In the genomic region with DNA sequence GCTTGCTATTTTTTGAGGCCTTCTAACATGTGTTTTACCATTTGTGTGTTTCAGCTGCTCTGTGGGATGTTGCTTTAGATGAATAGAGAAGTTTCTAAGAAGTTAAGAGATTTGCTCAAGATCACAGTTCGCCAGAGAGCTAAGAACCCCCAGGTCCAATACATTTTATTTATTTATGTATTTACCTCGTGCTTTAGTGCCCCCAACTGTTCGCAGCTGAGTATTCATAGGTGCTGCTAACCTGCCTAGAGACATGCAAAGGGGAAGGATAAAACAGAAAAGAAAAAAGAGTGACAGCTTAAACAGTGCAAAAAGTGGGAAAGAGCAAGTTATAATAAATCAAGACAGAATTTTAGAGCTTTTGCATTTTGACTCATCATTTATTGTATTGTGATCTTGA, we compare ENCODE assay signal across 22 cellular contexts. TPM values are rescaled to one million over a fixed set of nuclear protein-coding genes. Genes with fewer than 3 reads are reported as not detected.
DNase-seq lines count a peak whose midpoint lies in the region; ATAC-seq and TF ChIP-seq lines count a peak whose summit lies in the region.
"Had no signal": no experiment of that assay in that cellular context is flagged by ENCODE, and none has a peak within 500 bp of the region (broad histone marks: within the 10 kb centered on the region; RNA-seq: fewer than 3 reads in every experiment).

No MANE protein-coding gene starts in this region.

- H3K27ac Mint-ChIP-seq in CD4-positive, CD25-positive, alpha-beta regulatory T cell: peak overlapping the region in 2 of 3 donors; percentile 52 to 74
- H3K27ac Mint-ChIP-seq in WTC11 (peak overlapping the region; percentile 25; the same call in 1 of the 2 replicates), nephron progenitor cell (peak overlapping the region; percentile 1)
- H3K27ac Mint-ChIP-seq: activated T-helper 2 cell treated with anti-CD3 and anti-CD28 coated beads, Interferon-gamma antibody, Interleukin-2, Interleukin-4, amounts not matched to agents 10 μg/mL and 5 μg/mL and 100 μg/mL, durations not matched to agents 14 hours and 24 hours and 36 hours; CD8-positive, alpha-beta T cell had no signal

- H3K4me1 ChIP-seq in CD4-positive, CD25-positive, alpha-beta regulatory T cell (ENCODE audit: control insufficient read depth, insufficient read depth, low read length, poor library complexity, severe bottlenecking): no peaks in the 10 kb centered on the region
- H3K4me1 ChIP-seq in upper lobe of right lung: peaks cover 27% of the 10 kb centered on the region
- H3K4me1 ChIP-seq in adrenal gland (replicated peaks in 1 of 2): peaks cover 7 to 30% of the 10 kb centered on the region in 2 donors

- intact Hi-C loops in upper lobe of right lung (cut with DNase I) (no loop called here), adrenal gland (cut with DNase I) (no loop called here)

- WGBS in adrenal gland, 4 donors: 76 to 80% (median 77%) methylated on average over 3 of the region's 3 CpGs

- ATAC-seq in CD4-positive, CD25-positive, alpha-beta regulatory T cell (ENCODE audit: low read depth in 2 of 2): no peak
- no peak for ATAC-seq in WTC11
- ATAC-seq in HG03135 (IDR thresholded peaks at IDR 0.05; ENCODE audit: unreplicated experiment): no peak
- no peak for ATAC-seq in upper lobe of right lung
- ATAC-seq: body of pancreas; CD8-positive, alpha-beta T cell had no signal

- H3K4me1 Mint-ChIP-seq in CD4-positive, CD25-positive, alpha-beta regulatory T cell: peaks cover 26 to 73% (median 43%) of the 10 kb centered on the region in 4 donors
- H3K4me1 Mint-ChIP-seq in WTC11 (peaks cover 18% of the 10 kb centered on the region), nephron progenitor cell (peaks cover 12% of the 10 kb centered on the region)

- no peak for TF ChIP-seq POLR2A in adrenal gland (IDR thresholded peaks at IDR 0.05)

- no peaks in the 10 kb centered on the region for H3K36me3 ChIP-seq in CD4-positive, CD25-positive, alpha-beta regulatory T cell (ENCODE audit: control insufficient read depth, insufficient read depth, low read length)
- H3K36me3 ChIP-seq in upper lobe of right lung: no peaks in the 10 kb centered on the region
- H3K36me3 ChIP-seq in adrenal gland (replicated peaks in 1 of 2): no peaks in the 10 kb centered on the region
- H3K36me3 ChIP-seq: left lung, thyroid gland had no signal

- H3K9me3 ChIP-seq in CD4-positive, CD25-positive, alpha-beta regulatory T cell (ENCODE audit: control insufficient read depth in 2 of 2, low read length in 2 of 2): no peaks in the 10 kb centered on the region
- H3K9me3 ChIP-seq in upper lobe of right lung (no peaks in the 10 kb centered on the region), adrenal gland (replicated peaks in 1 of 3) (no peaks in the 10 kb centered on the region)
- H3K9me3 ChIP-seq: body of pancreas, left lung, thyroid gland had no signal

- H3K27me3 Mint-ChIP-seq in CD4-positive, CD25-positive, alpha-beta regulatory T cell: no peaks in the 10 kb centered on the region
- H3K27me3 Mint-ChIP-seq in WTC11 (ENCODE audit: low read depth) (no peaks in the 10 kb centered on the region), nephron progenitor cell (ENCODE audit: low read depth, poor library complexity) (no peaks in the 10 kb centered on the region)
- H3K27me3 Mint-ChIP-seq: progenitor cell of endocrine pancreas had no signal

- no peak for DNase-seq in CD4-positive, CD25-positive, alpha-beta regulatory T cell
- peak; percentile 23 for DNase-seq in GM12865 (ENCODE audit: low read depth)
- no peak for DNase-seq in WTC11 (ENCODE audit: low spot score)
- DNase-seq in nephron progenitor cell: no peak
- no peak for DNase-seq in upper lobe of right lung
- DNase-seq in SIG-M5 treated with dmso at 0.1 percent for 504 hours (lab: John Stamatoyannopoulos, UW; ENCODE audit: unreplicated experiment): no peak
- no peak for DNase-seq in adrenal gland
- DNase-seq: activated CD4-positive, alpha-beta T cell treated with anti-CD3 and anti-CD28 coated beads for 4 hours; body of pancreas; CD8-positive, alpha-beta T cell; EL; GM23248; immature natural killer cell; left lung; NCI-H1092; NCI-H2081 treated with DMSO at 0.1 percent for 48 hours; stimulated activated naive CD4-positive, alpha-beta T cell treated with Interleukin-2 at 50 U/mL for 16 hours; thyroid gland had no signal

- H3K27ac ChIP-seq in CD4-positive, CD25-positive, alpha-beta regulatory T cell (ENCODE audit: insufficient read depth, low read length, poor library complexity, severe bottlenecking): no peak overlapping the region
- H3K27ac ChIP-seq in upper lobe of right lung (no peak overlapping the region), adrenal gland (no peak overlapping the region)
- H3K27ac ChIP-seq: GM23248, skin epidermis, thyroid gland had no signal

- POLR2A ChIA-PET in WTC11 (lab: Charles Lee): interaction anchor here (0.7 to 1.0 kb wide), 2 partner anchors 10 to 31 kb away, joined by 3 read pairs; a partner anchor contains a TSS

- H3K27me3 ChIP-seq in CD4-positive, CD25-positive, alpha-beta regulatory T cell (ENCODE audit: control insufficient read depth, insufficient read depth, low read length): no peaks in the 10 kb centered on the region
- H3K27me3 ChIP-seq in upper lobe of right lung (no peaks in the 10 kb centered on the region), adrenal gland (no peaks in the 10 kb centered on the region)
- H3K27me3 ChIP-seq: body of pancreas, left lung, thyroid gland had no signal

- peaks cover 8% of the 10 kb centered on the region for H3K36me3 Mint-ChIP-seq in CD4-positive, CD25-positive, alpha-beta regulatory T cell
- H3K36me3 Mint-ChIP-seq in WTC11: peaks cover 8% of the 10 kb centered on the region
- peaks cover 38% of the 10 kb centered on the region for H3K36me3 Mint-ChIP-seq in nephron progenitor cell (ENCODE audit: low read depth)
- H3K36me3 Mint-ChIP-seq: immature natural killer cell had no signal

- CTCF ChIA-PET in WTC11 (lab: Charles Lee): interaction anchor here (0.6 to 3.0 kb wide), 6 partner anchors 12 to 92 kb away, joined by 3 to 11 read pairs (median 4); a partner anchor contains a TSS

- H3K4me3 ChIP-seq in CD4-positive, CD25-positive, alpha-beta regulatory T cell (ENCODE audit: low read depth, low read length): no peak overlapping the region
- H3K4me3 ChIP-seq in GM12865 (ENCODE audit: low read depth, low read length) (no peak overlapping the region), upper lobe of right lung (no peak overlapping the region), adrenal gland (no peak overlapping the region)
- H3K4me3 ChIP-seq: body of pancreas, GM23248, left lung, skin epidermis, thyroid gland had no signal

- TF ChIP-seq CTCF in GM12865 (IDR thresholded peaks at IDR 0.05; ENCODE audit: insufficient read depth, low read depth, low read length, missing control alignments) (no peak), WTC11 (IDR thresholded peaks at IDR 0.05) (no peak), nephron progenitor cell (IDR thresholded peaks at IDR 0.05) (no peak), upper lobe of right lung (IDR thresholded peaks at IDR 0.05) (no peak), adrenal gland (IDR thresholded peaks at IDR 0.05) (no peak)

- no peaks in the 10 kb centered on the region for H3K9me3 Mint-ChIP-seq in CD4-positive, CD25-positive, alpha-beta regulatory T cell
- H3K9me3 Mint-ChIP-seq in WTC11 (no peaks in the 10 kb centered on the region), nephron progenitor cell (no peaks in the 10 kb centered on the region)
- H3K9me3 Mint-ChIP-seq: activated T-helper 2 cell treated with anti-CD3 and anti-CD28 coated beads, Interferon-gamma antibody, Interleukin-2, Interleukin-4, amounts not matched to agents 10 μg/mL and 5 μg/mL and 100 μg/mL, durations not matched to agents 14 hours and 24 hours and 36 hours; CD8-positive, alpha-beta T cell; immature natural killer cell had no signal

- H3K4me3 Mint-ChIP-seq in CD4-positive, CD25-positive, alpha-beta regulatory T cell: no peak overlapping the region
- H3K4me3 Mint-ChIP-seq in WTC11 (no peak overlapping the region), nephron progenitor cell (no peak overlapping the region)
- H3K4me3 Mint-ChIP-seq: CD8-positive, alpha-beta T cell; immature natural killer cell had no signal

TF ChIP-seq in WTC11, 78 proteins besides CTCF, POLR2A, EP300 and RAD21 (continues in another document):
- TF ChIP-seq, protein P1, sequence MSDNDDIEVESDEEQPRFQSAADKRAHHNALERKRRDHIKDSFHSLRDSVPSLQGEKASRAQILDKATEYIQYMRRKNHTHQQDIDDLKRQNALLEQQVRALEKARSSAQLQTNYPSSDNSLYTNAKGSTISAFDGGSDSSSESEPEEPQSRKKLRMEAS (CRISPR knock-in tag; IDR thresholded peaks at IDR 0.05): no peak
- TF ChIP-seq ZNF138 (CRISPR knock-in tag; conservative IDR thresholded peaks at IDR 0.05) (no peak), NR2C2 (CRISPR knock-in tag; IDR thresholded peaks at IDR 0.05) (no peak), NR1H2 (CRISPR knock-in tag; IDR thresholded peaks at IDR 0.05) (no peak), TEAD1 (CRISPR knock-in tag; IDR thresholded peaks at IDR 0.05) (no peak), RELA (CRISPR knock-in tag; IDR thresholded peaks at IDR 0.05; ENCODE audit: borderline replicate concordance) (no peak), PRRX2 (CRISPR knock-in tag; IDR thresholded peaks at IDR 0.05) (no peak)
- TF ChIP-seq, protein P2, sequence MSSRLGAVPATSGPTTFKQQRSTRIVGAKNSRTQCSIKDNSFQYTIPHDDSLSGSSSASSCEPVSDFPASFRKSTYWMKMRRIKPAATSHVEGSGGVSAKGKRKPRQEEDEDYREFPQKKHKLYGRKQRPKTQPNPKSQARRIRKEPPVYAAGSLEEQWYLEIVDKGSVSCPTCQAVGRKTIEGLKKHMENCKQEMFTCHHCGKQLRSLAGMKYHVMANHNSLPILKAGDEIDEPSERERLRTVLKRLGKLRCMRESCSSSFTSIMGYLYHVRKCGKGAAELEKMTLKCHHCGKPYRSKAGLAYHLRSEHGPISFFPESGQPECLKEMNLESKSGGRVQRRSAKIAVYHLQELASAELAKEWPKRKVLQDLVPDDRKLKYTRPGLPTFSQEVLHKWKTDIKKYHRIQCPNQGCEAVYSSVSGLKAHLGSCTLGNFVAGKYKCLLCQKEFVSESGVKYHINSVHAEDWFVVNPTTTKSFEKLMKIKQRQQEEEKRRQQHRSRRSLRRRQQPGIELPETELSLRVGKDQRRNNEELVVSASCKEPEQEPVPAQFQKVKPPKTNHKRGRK (CRISPR knock-in tag; IDR thresholded peaks at IDR 0.05; ENCODE audit: borderline replicate concordance): no peak

RNA-seq across cellular contexts. Expression of a gene that starts 31.1 kb away (rescaled TPM):
- total RNA-seq in CD4-positive, CD25-positive, alpha-beta regulatory T cell: 61.1 TPM
- 10 to 100 TPM; 51.2 to 59.0 (median 56.1) TPM for polyA plus RNA-seq in CD4-positive, CD25-positive, alpha-beta regulatory T cell
- total RNA-seq in WTC11 (2021): 46.5 to 47.5 TPM (median 47.4 TPM) in 3 replicates
- 56.0 TPM for total RNA-seq in upper lobe of right lung
- total RNA-seq in adrenal gland: 10 to 100 TPM; 35.9 to 73.8 (median 51.2) TPM
- polyA plus RNA-seq in adrenal gland: 10 to 100 TPM; 37.5 to 65.2 (median 38.8) TPM

RNA-seq across cellular contexts. Expression of a gene that starts 57.1 kb away (rescaled TPM):
- 3.8 TPM for total RNA-seq in CD4-positive, CD25-positive, alpha-beta regulatory T cell
- polyA plus RNA-seq in CD4-positive, CD25-positive, alpha-beta regulatory T cell: 1 to 10 TPM; 1.0 to 3.3 (median 1.6) TPM
- total RNA-seq in WTC11 (2021) (19.8 to 19.9 TPM (median 19.8 TPM) in 3 replicates), upper lobe of right lung (4.7 TPM), adrenal gland (10 to 100 TPM in 1 of 8 donors, 1 to 10 TPM in 7; 1.6 to 10.3 (median 2.9) TPM)
- polyA plus RNA-seq in adrenal gland: 1 to 10 TPM in 2 of 3 donors, under 1 TPM in 1; 0.84 to 5.1 (median 3.9) TPM
- total RNA-seq: GM23248 had no signal

Comparison
In these comparisons a context has a peak if more than half of its experiments do, and no peak if none do; other contexts are left out.
1. H3K27ac Mint-ChIP-seq: peak in every context shown above with its lines; median percentile 63 in CD4-positive, CD25-positive, alpha-beta regulatory T cell; 25 in WTC11; 1 in nephron progenitor cell.